1 cellular context compared by ENCODE assay signal in genomic region chr2:230311634-230312033, GRCh38. TPM values are rescaled to one million over a fixed set of nuclear protein-coding genes. Genes with fewer than 3 reads are reported as not detected.
"Had no signal": no experiment of that assay in that cellular context is flagged by ENCODE, and none has a peak within 500 bp of the region (broad histone marks: within the 10 kb centered on the region; RNA-seq: fewer than 3 reads in every experiment).

No MANE protein-coding gene starts in this region.

RNA-seq across cellular contexts. Expression of gene SP140L, which starts 15.4 kb away (rescaled TPM):
- polyA plus RNA-seq: cardiac muscle cell had no signal
